Comparison of ENCODE assay signal across 8 cellular contexts in the genomic region with DNA sequence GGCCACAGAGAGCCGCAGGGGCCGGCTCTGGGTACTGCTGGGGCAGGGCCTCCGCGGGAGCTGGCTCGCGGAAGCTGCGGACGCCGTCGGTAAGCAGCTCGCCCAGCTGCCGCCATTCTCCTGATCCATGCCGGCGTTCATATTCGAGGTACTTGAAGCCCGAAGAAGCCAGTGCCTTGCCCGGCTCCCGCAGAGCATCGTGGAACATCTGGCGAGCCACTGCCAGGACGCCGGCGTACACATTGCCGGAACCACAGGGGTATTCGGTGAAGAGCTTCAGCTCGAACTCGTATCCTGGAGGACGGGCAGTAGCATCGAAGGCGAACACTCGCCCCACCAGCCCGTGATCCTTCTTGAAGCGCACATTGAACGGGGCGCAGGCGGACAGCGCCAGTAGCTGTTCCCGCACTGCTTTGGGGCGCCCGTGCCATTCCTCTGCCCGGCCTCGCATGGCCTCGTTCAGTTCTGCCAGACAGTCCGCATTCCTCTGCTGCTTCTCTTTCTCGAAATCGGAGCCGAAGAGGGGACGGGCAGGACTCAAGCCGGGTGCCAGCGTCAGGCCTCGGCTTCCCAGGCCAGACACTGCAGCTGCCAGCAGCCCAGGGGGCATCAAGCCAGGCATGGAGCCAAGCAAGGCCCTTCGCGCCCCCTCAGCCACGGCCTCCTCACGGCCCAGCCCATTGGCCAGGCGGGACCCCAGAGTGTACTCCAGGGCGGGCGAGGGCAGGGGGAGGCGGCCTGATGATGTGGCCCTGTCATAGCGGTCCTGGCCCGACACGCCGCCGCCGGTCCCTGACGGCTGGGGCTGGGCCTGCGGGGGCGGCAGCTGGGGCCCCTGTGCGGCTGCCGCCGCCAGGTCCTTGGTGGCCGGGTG. TPM values are rescaled to one million over a fixed set of nuclear protein-coding genes. Genes with fewer than 3 reads are reported as not detected.
DNase-seq lines count a peak whose midpoint lies in the region; ATAC-seq and TF ChIP-seq lines count a peak whose summit lies in the region.

No MANE protein-coding gene starts in this region.

- no peaks in the 10 kb centered on the region for H3K79me2 ChIP-seq in KMS-11 (ENCODE audit: insufficient read depth, low read depth)

- H3K4me1 ChIP-seq in KMS-11 (ENCODE audit: low read depth, poor library complexity, severe bottlenecking) = peaks cover 28% of the 10 kb centered on the region
- peaks cover 20% of the 10 kb centered on the region for H3K4me1 ChIP-seq in mesodermal cell (ENCODE audit: control insufficient read depth, insufficient read depth, low read length, poor library complexity, severe bottlenecking)
- peaks cover 36% of the 10 kb centered on the region for H3K4me1 ChIP-seq in vagina

- peak overlapping the region; percentile 48; the same call in 1 of the 2 replicates for H3K9ac ChIP-seq in KMS-11

- intact Hi-C loops in vagina (cut with DNase I) = loop anchor here (10.0 kb wide), 1 partner anchor 70 kb away; a partner anchor contains a TSS

- no peak for TF ChIP-seq POLR2A in vagina (IDR thresholded peaks at IDR 0.05)

- TF ChIP-seq CTCF in KMS-11 (conservative IDR thresholded peaks at IDR 0.05; ENCODE audit: low read depth, low read length) = no peak
- no peak for TF ChIP-seq CTCF in brain microvascular endothelial cell (IDR thresholded peaks at IDR 0.05; ENCODE audit: low read depth, low read length, missing control alignments)
- no peak for TF ChIP-seq CTCF in vagina (IDR thresholded peaks at IDR 0.05)

- in situ Hi-C loops in brain microvascular endothelial cell (cut with HindIII; ENCODE audit: low pct_ligation_motif_present, low sequenced_read_pairs) = no loop called here

- H2AFZ ChIP-seq in KMS-11 (ENCODE audit: low read depth) = no peak overlapping the region

- H3K4me3 ChIP-seq in KMS-11 (IDR thresholded peaks at IDR 0.05; ENCODE audit: insufficient read depth, low read depth, low read length) = no peak overlapping the region
- H3K4me3 ChIP-seq in brain microvascular endothelial cell (ENCODE audit: low read depth, low read length) = peak overlapping the region; percentile 69
- H3K4me3 ChIP-seq in mesodermal cell (ENCODE audit: extremely low read depth, insufficient read depth, low read length, poor library complexity, severe bottlenecking) = peak overlapping the region; percentile 66
- H3K4me3 ChIP-seq in vagina = peak overlapping the region; percentile 72 to 84

- no peaks in the 10 kb centered on the region for H4K20me1 ChIP-seq in KMS-11 (ENCODE audit: insufficient read depth)

- H3K36me3 ChIP-seq in KMS-11 (ENCODE audit: insufficient read depth) (no peaks in the 10 kb centered on the region), brain microvascular endothelial cell (replicated peaks) (no peaks in the 10 kb centered on the region), mesodermal cell (ENCODE audit: control insufficient read depth, insufficient read depth, low read length) (peaks cover 17% of the 10 kb centered on the region), vagina (no peaks in the 10 kb centered on the region)

- H3K27me3 ChIP-seq in KMS-11 (ENCODE audit: insufficient read depth, low read depth) = no peaks in the 10 kb centered on the region
- no peaks in the 10 kb centered on the region for H3K27me3 ChIP-seq in brain microvascular endothelial cell (replicated peaks)
- H3K27me3 ChIP-seq in vagina = no peaks in the 10 kb centered on the region

- peak overlapping the region; percentile 43; the same call in 1 of the 2 replicates for H3K4me2 ChIP-seq in KMS-11

- no peaks in the 10 kb centered on the region for H3K9me3 ChIP-seq in mesodermal cell (ENCODE audit: control insufficient read depth, low read length)
- H3K9me3 ChIP-seq in vagina = no peaks in the 10 kb centered on the region

- peak overlapping the region; percentile 39 for H3K27ac ChIP-seq in KMS-11
- peak overlapping the region; percentile 81 for H3K27ac ChIP-seq in brain microvascular endothelial cell
- H3K27ac ChIP-seq in mesodermal cell (ENCODE audit: low read depth, low read length, severe bottlenecking) = peak overlapping the region; percentile 49
- H3K27ac ChIP-seq in vagina = peak overlapping the region; percentile 93

- 71 to 77% methylated on average over 66 to 72 of the region's 72 CpGs for WGBS in mesodermal cell (ENCODE audit: insufficient coverage in 2 of 2), 2 experiments

- no peak for ATAC-seq in HG02571 (IDR thresholded peaks at IDR 0.05; ENCODE audit: unreplicated experiment)

- DNase-seq in NK-92 treated with Interleukin-12 subunit alpha and Interleukin-12 subunit beta, amount 100 ng/mL, for 24 hours (lab: John Stamatoyannopoulos, UW) = peak; percentile 12
- DNase-seq in NK-92 (lab: John Stamatoyannopoulos, UW; ENCODE audit: unreplicated experiment) (no peak), brain microvascular endothelial cell (no peak), vagina (ENCODE audit: extremely low spot score in 2 of 2) (no peak), middle frontal gyrus (ENCODE audit: extremely low spot score, low spot score) (no peak)

RNA-seq across cellular contexts. Expression of a gene that starts 1.0 kb away (rescaled TPM):
- polyA plus RNA-seq in mesodermal cell (2013, experiment 1 of 2) = 14.2 TPM
- polyA plus RNA-seq in mesodermal cell (2013, experiment 2 of 2) = 12.7 TPM
- 32.2 TPM for total RNA-seq in vagina

RNA-seq across cellular contexts. Expression of a gene that starts 17.5 kb away (rescaled TPM):
- polyA plus RNA-seq in mesodermal cell (2013, experiment 1 of 2) = 12.1 TPM
- 9.0 TPM for polyA plus RNA-seq in mesodermal cell (2013, experiment 2 of 2)
- total RNA-seq in vagina = 13.8 TPM

RNA-seq across cellular contexts. Expression of a gene that starts 20.8 kb away (rescaled TPM):
- polyA plus RNA-seq in mesodermal cell (2013, experiment 1 of 2) = 2.8 TPM
- 2.4 TPM for polyA plus RNA-seq in mesodermal cell (2013, experiment 2 of 2)
- not detected for total RNA-seq in vagina

RNA-seq across cellular contexts. Expression of a gene that starts 22.0 kb away (rescaled TPM):
- polyA plus RNA-seq in mesodermal cell (2013, experiment 1 of 2) = 63.0 TPM
- 54.3 TPM for polyA plus RNA-seq in mesodermal cell (2013, experiment 2 of 2)
- total RNA-seq in vagina = 43.2 TPM

RNA-seq across cellular contexts. Expression of a gene that starts 29.7 kb away (rescaled TPM):
- not detected for polyA plus RNA-seq in mesodermal cell (2013, experiment 1 of 2)
- not detected for polyA plus RNA-seq in mesodermal cell (2013, experiment 2 of 2)
- total RNA-seq in vagina = not detected

Comparison
In these comparisons a context has a peak if more than half of its experiments do, and no peak if none do; other contexts are left out.
1. H3K27ac ChIP-seq: peak in every context shown above with its lines; median percentile 93 in vagina; 81 in brain microvascular endothelial cell; 49 in mesodermal cell; 39 in KMS-11.